Comparison of ENCODE assay signal across 27 cellular contexts in the genomic region with DNA sequence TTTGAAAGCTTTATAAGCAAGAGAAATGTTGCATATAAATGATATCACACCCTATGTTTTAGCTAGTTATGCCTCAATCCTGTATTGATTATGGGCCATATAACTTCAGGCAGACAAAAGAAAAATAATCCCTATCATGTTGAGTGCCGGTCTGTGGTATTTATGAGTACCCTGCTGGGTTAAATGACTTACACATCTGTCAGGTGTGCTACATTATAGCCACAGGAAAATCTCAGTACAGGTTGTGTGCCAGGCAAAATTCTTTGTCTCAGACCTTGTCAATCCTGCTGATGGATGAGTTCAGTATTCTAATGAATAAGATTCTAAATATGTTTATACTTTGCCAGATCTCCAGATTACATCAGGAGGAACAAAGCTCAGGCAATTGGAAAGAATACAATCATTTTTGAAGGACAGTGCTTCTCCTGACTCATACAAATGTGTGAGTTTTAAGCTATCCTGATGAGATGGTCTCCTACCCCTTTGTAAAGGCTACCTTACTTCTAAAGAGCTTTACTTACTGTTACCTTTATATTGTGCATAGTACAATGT.
DNase-seq lines count a peak whose midpoint lies in the region; ATAC-seq and TF ChIP-seq lines count a peak whose summit lies in the region.
"Had no signal": no experiment of that assay in that cellular context is flagged by ENCODE, and none has a peak within 500 bp of the region (broad histone marks: within the 10 kb centered on the region; RNA-seq: fewer than 3 reads in every experiment).

No MANE protein-coding gene starts in this region.

- no peak for TF ChIP-seq CTCF in foreskin keratinocyte (conservative IDR thresholded peaks at IDR 0.05)
- no peak for TF ChIP-seq CTCF in GM13976 (IDR thresholded peaks at IDR 0.05; ENCODE audit: borderline replicate concordance, control extremely low read depth, extremely low read depth, insufficient read depth, missing control alignments)

- peak; percentile 57 for DNase-seq in NCI-H2171 treated with DMSO at 0.1 percent for 48 hours (lab: John Stamatoyannopoulos, UW)
- DNase-seq in NCI-H2171 (lab: John Stamatoyannopoulos, UW), result no peak
- DNase-seq in NCI-H1930 (lab: John Stamatoyannopoulos, UW), result peak; percentile 6 to 30
- DNase-seq in NCI-H748 (lab: John Stamatoyannopoulos, UW; ENCODE audit: unreplicated experiment), result peak; percentile 93
- DNase-seq in foreskin keratinocyte, result peak; percentile 38 to 79
- DNase-seq in GM13976 (ENCODE audit: low spot score), result no peak
- no peak for DNase-seq in activated CD4-positive, alpha-beta T cell treated with anti-CD3 and anti-CD28 coated beads, Interleukin-2, amount 50 U/mL, for 4 hours
- DNase-seq: activated CD4-positive, alpha-beta T cell treated with anti-CD3 and anti-CD28 coated beads for 36 hours; activated naive CD4-positive, alpha-beta T cell treated with anti-CD3 and anti-CD28 coated beads, Interleukin-2, amount 10 ng/mL, durations not matched to agents 7 days and 5 days; amygdala; KBM-7; left lung; mesenchymal stem cell; MG63; NCI-H1436; NCI-H510A treated with DMSO at 0.1 percent for 48 hours; nephron progenitor cell; ovary; Peyer's patch; stimulated activated CD4-positive, alpha-beta T cell treated with anti-CD3 and anti-CD28 coated beads, Interleukin-4, amount 100 ng/mL, for 24 hours; T-helper 9 cell had no signal

- ATAC-seq in foreskin keratinocyte (peak; percentile 20), HG03442 (IDR thresholded peaks at IDR 0.05; ENCODE audit: unreplicated experiment) (no peak)
- ATAC-seq: activated CD4-positive, alpha-beta T cell treated with anti-CD3 and anti-CD28 coated beads for 36 hours; activated T-helper 17 cell treated with anti-CD3 and anti-CD28 coated beads, Interleukin-2, amount 50 U/mL, for 72 hours; GM23338; left lung had no signal

- no peaks in the 10 kb centered on the region for H3K27me3 ChIP-seq in foreskin keratinocyte
- H3K27me3 ChIP-seq: left lung, MG63, ovary, Peyer's patch, SJSA1, tibial nerve had no signal

- no peak overlapping the region for H3K27ac ChIP-seq in foreskin keratinocyte
- H3K27ac ChIP-seq: HL-60, left lung, ovary, Peyer's patch, SJSA1, tibial nerve had no signal

- peaks cover 36% of the 10 kb centered on the region for H3K4me1 ChIP-seq in foreskin keratinocyte
- H3K4me1 ChIP-seq: left lung, Peyer's patch, tibial nerve had no signal

- in situ Hi-C loops in GM13976 (cut with MboI; ENCODE audit: low sequenced_read_pairs, unreplicated experiment), result no loop called here

Comparison
In these comparisons a context has a peak if more than half of its experiments do, and no peak if none do; other contexts are left out.
1. DNase-seq: peak in NCI-H2171 treated with DMSO at 0.1 percent for 48 hours (single experiment), NCI-H1930 (2 of 2), NCI-H748 (single experiment) and foreskin keratinocyte (2 of 2); none in NCI-H2171 (single experiment), GM13976 (single experiment) and activated CD4-positive, alpha-beta T cell treated with anti-CD3 and anti-CD28 coated beads, Interleukin-2, amount 50 U/mL, for 4 hours (0 of 2).